Comparison of ENCODE assay signal across 21 cellular contexts in genomic region chr4:15584785-15585184, GRCh38.
DNase-seq lines count a peak whose midpoint lies in the region; ATAC-seq and TF ChIP-seq lines count a peak whose summit lies in the region.
"Had no signal": no experiment of that assay in that cellular context is flagged by ENCODE, and none has a peak within 500 bp of the region (broad histone marks: within the 10 kb centered on the region; RNA-seq: fewer than 3 reads in every experiment).

No MANE protein-coding gene starts in this region.

- no peak overlapping the region for H3K56ac ChIP-seq in mesendoderm (ENCODE audit: low read length)

- H2BK120ac ChIP-seq in mesendoderm (ENCODE audit: low read depth, low read length): no peak overlapping the region

- peaks cover 33% of the 10 kb centered on the region for H3K4me1 Mint-ChIP-seq in activated B cell treated with CpG ODN at 0.5 μM for 24 hours

- H3K27ac ChIP-seq in neutrophil: peak overlapping the region; percentile 60
- no peak overlapping the region for H3K27ac ChIP-seq in mesendoderm (ENCODE audit: low read depth, low read length)
- H3K27ac ChIP-seq: 22Rv1; BLaER1 treated with 17β-estradiol and CSF1 and Interleukin-3, amounts not matched to agents 10 nM and 100 nM; GM23248 had no signal

- peak; percentile 45 for ATAC-seq in activated B cell treated with CpG ODN at 0.5 μM for 24 hours (ENCODE audit: low read depth)
- ATAC-seq in GM21367 (IDR thresholded peaks at IDR 0.05; ENCODE audit: unreplicated experiment): no peak
- no peak for ATAC-seq in HG02840 (IDR thresholded peaks at IDR 0.05; ENCODE audit: low FRiP score, unreplicated experiment)
- ATAC-seq: GM12878 had no signal

- no peak overlapping the region for H3K4ac ChIP-seq in mesendoderm (ENCODE audit: low read depth, low read length)

- H4K5ac ChIP-seq in mesendoderm (ENCODE audit: low read length): no peak overlapping the region

- H3K18ac ChIP-seq in mesendoderm (ENCODE audit: low read length): no peak overlapping the region

- H3K9me3 ChIP-seq in neutrophil: no peaks in the 10 kb centered on the region
- H3K9me3 ChIP-seq: BE2C; BLaER1 treated with 17β-estradiol and CSF1 and Interleukin-3, amounts not matched to agents 10 nM and 100 nM had no signal

- DNase-seq in NOMO-1 treated with DMSO at 0.1 percent for 48 hours (lab: John Stamatoyannopoulos, UW; ENCODE audit: unreplicated experiment): peak; percentile 35
- DNase-seq in NOMO-1 treated with dmso at 0.1 percent for 144 hours (lab: John Stamatoyannopoulos, UW; ENCODE audit: unreplicated experiment): no peak
- DNase-seq in activated B cell treated with CpG ODN at 0.5 μM for 24 hours: no peak
- no peak for DNase-seq in mesendoderm
- DNase-seq: BE2C; CD4-positive, alpha-beta T cell; CD8-positive, alpha-beta memory T cell; DMS 273 treated with DMSO at 0.1 percent for 48 hours; DMS79; EL; GDM1; GM23248; H7; HCEC 1CT had no signal

- POLR2A ChIA-PET in activated B cell treated with CpG ODN at 0.5 μM for 24 hours (lab: Charles Lee): no interaction called here

- TF ChIP-seq CTCF in activated B cell treated with CpG ODN at 0.5 μM for 24 hours (IDR thresholded peaks at IDR 0.05) (no peak), neutrophil (IDR thresholded peaks at IDR 0.05) (no peak)

- no peaks in the 10 kb centered on the region for H3K9me3 Mint-ChIP-seq in activated B cell treated with CpG ODN at 0.5 μM for 24 hours
- H3K9me3 Mint-ChIP-seq: CD4-positive, alpha-beta T cell; CD8-positive, alpha-beta memory T cell had no signal

- WGBS in mesendoderm (ENCODE audit: extremely low coverage, insufficient coverage, low lambda C conversion rate): no CpG with 5 or more reads among the region's 1 CpG

- H3K36me3 ChIP-seq in neutrophil (peaks cover 3% of the 10 kb centered on the region), mesendoderm (ENCODE audit: control insufficient read depth, insufficient read depth, low read length) (no peaks in the 10 kb centered on the region)

- CTCF ChIA-PET in activated B cell treated with CpG ODN at 0.5 μM for 24 hours (lab: Charles Lee): no interaction called here

- no peak overlapping the region for H3K9ac ChIP-seq in mesendoderm (ENCODE audit: low read length)
- H3K9ac ChIP-seq: BLaER1 treated with 17β-estradiol and CSF1 and Interleukin-3, amounts not matched to agents 10 nM and 100 nM; GM23248 had no signal

- peaks cover 25 to 27% of the 10 kb centered on the region in 2 experiments for H3K4me1 ChIP-seq in neutrophil (ENCODE audit: control insufficient read depth in 1 of 2, insufficient read depth in 1 of 2, low read depth in 1 of 2, low read length in 1 of 2)
- no peaks in the 10 kb centered on the region for H3K4me1 ChIP-seq in mesendoderm (ENCODE audit: control insufficient read depth, low read depth, low read length)
- H3K4me1 ChIP-seq: BE2C had no signal

- no peak overlapping the region for H2AK5ac ChIP-seq in mesendoderm (ENCODE audit: low read length)

- no peak overlapping the region for H3K4me2 ChIP-seq in mesendoderm (ENCODE audit: low read length)
- H3K4me2 ChIP-seq: BLaER1 treated with 17β-estradiol and CSF1 and Interleukin-3, amounts not matched to agents 10 nM and 100 nM had no signal

- peak overlapping the region; percentile 19 for H3K27ac Mint-ChIP-seq in activated B cell treated with CpG ODN at 0.5 μM for 24 hours
- H3K27ac Mint-ChIP-seq: CD4-positive, alpha-beta T cell had no signal

- peak overlapping the region; percentile 30 for H3K4me3 Mint-ChIP-seq in activated B cell treated with CpG ODN at 0.5 μM for 24 hours
- H3K4me3 Mint-ChIP-seq: CD14-positive monocyte; CD4-positive, alpha-beta T cell; CD8-positive, alpha-beta memory T cell had no signal

- H3K27me3 ChIP-seq in neutrophil (no peaks in the 10 kb centered on the region), mesendoderm (ENCODE audit: insufficient read depth, low read length, poor library complexity) (no peaks in the 10 kb centered on the region)
- H3K27me3 ChIP-seq: BE2C; BLaER1 treated with 17β-estradiol and CSF1 and Interleukin-3, amounts not matched to agents 10 nM and 100 nM had no signal

- no peaks in the 10 kb centered on the region for H3K36me3 Mint-ChIP-seq in activated B cell treated with CpG ODN at 0.5 μM for 24 hours (ENCODE audit: low read depth)

- H2BK15ac ChIP-seq in mesendoderm (replicated peaks; ENCODE audit: low read depth): no peak overlapping the region

- no peak overlapping the region for H2BK5ac ChIP-seq in mesendoderm (ENCODE audit: low read length)

- no peaks in the 10 kb centered on the region for H3K79me1 ChIP-seq in mesendoderm (ENCODE audit: low read length)

- no peak overlapping the region for H4K8ac ChIP-seq in mesendoderm (ENCODE audit: low read depth, low read length)

- no peak overlapping the region for H3K4me3 ChIP-seq in neutrophil (ENCODE audit: low read depth in 1 of 2, low read length in 1 of 2)
- no peak overlapping the region for H3K4me3 ChIP-seq in mesendoderm (ENCODE audit: low read length)
- H3K4me3 ChIP-seq: BLaER1 treated with 17β-estradiol and CSF1 and Interleukin-3, amounts not matched to agents 10 nM and 100 nM; GM12878; GM23248 had no signal

- H3K79me2 ChIP-seq in mesendoderm (ENCODE audit: control insufficient read depth, insufficient read depth, low read length): no peaks in the 10 kb centered on the region

- intact Hi-C loops in activated B cell treated with CpG ODN at 0.5 μM for 24 hours (cut with micrococcal nuclease): no loop called here

- no peak overlapping the region for H3K23ac ChIP-seq in mesendoderm (ENCODE audit: low read length)

- H3K27me3 Mint-ChIP-seq in activated B cell treated with CpG ODN at 0.5 μM for 24 hours: no peaks in the 10 kb centered on the region
- H3K27me3 Mint-ChIP-seq: CD4-positive, alpha-beta T cell; CD8-positive, alpha-beta memory T cell had no signal
